8 cellular contexts compared by ENCODE assay signal in genomic region chr4:185203380-185204237, GRCh38. TPM values are rescaled to one million over a fixed set of nuclear protein-coding genes. Genes with fewer than 3 reads are reported as not detected.
A peak's percentile ranks its signal among the peaks of the same experiment; 100 is the strongest.
DNase-seq lines count a peak whose midpoint lies in the region; ATAC-seq and TF ChIP-seq lines count a peak whose summit lies in the region.

TSS of gene CFAP97 (minus strand) at chr4:185204000. CDS start at chr4:185191196, 12,804 bp downstream.

- no peaks in the 10 kb centered on the region for H3K9me3 ChIP-seq in ectodermal cell (ENCODE audit: control insufficient read depth, low read length)
- no peaks in the 10 kb centered on the region for H3K9me3 ChIP-seq in lung (ENCODE audit: control insufficient read depth in 2 of 2, insufficient read depth in 1 of 2, low read length in 1 of 2)

- H3K4me1 ChIP-seq in ectodermal cell (ENCODE audit: control insufficient read depth, insufficient read depth, low read length) (peaks cover 11% of the 10 kb centered on the region), lung (ENCODE audit: control insufficient read depth in 2 of 2, insufficient read depth in 2 of 2, low read length in 2 of 2) (peaks cover 5% of the 10 kb centered on the region in 2 donors)

- H3K4me3 ChIP-seq in BJ (ENCODE audit: low read depth, low read length) (peak within 1 kb of the TSS; percentile 39), ectodermal cell (ENCODE audit: insufficient read depth, low read depth, low read length) (peak within 1 kb of the TSS; percentile 68), lung (peak within 1 kb of the TSS; percentile 72)

- H3K4me3 Mint-ChIP-seq in activated CD8-positive, alpha-beta T cell treated with anti-CD3 and anti-CD28 coated beads, Interleukin-2, amount 10 ng/mL, durations not matched to agents 7 days and 5 days: peak within 1 kb of the TSS; percentile 91

- H3K36me3 Mint-ChIP-seq in activated CD8-positive, alpha-beta T cell treated with anti-CD3 and anti-CD28 coated beads, Interleukin-2, amount 10 ng/mL, durations not matched to agents 7 days and 5 days (ENCODE audit: low read depth): peaks cover 7% of the 10 kb centered on the region

- no peaks in the 10 kb centered on the region for H3K27me3 Mint-ChIP-seq in activated CD8-positive, alpha-beta T cell treated with anti-CD3 and anti-CD28 coated beads, Interleukin-2, amount 10 ng/mL, durations not matched to agents 7 days and 5 days (ENCODE audit: low read depth)

- POLR2A ChIA-PET in BJ (lab: Charles Lee): no interaction called here
- POLR2A ChIA-PET in activated CD8-positive, alpha-beta T cell treated with anti-CD3 and anti-CD28 coated beads, Interleukin-2, amount 10 ng/mL, durations not matched to agents 7 days and 5 days (lab: Charles Lee): no interaction called here

- CTCF ChIA-PET in BJ (lab: Yijun Ruan, JAX): interaction anchor here (1.1 to 1.2 kb wide), 2 partner anchors 20 to 145 kb away, joined by 3 read pairs; no protein-coding TSS in a partner anchor
- CTCF ChIA-PET in activated CD8-positive, alpha-beta T cell treated with anti-CD3 and anti-CD28 coated beads, Interleukin-2, amount 10 ng/mL, durations not matched to agents 7 days and 5 days (lab: Charles Lee): interaction anchor here (1.1 to 1.4 kb wide), 2 partner anchors 51 to 164 kb away, joined by 4 read pairs; no protein-coding TSS in a partner anchor

- H3K27ac Mint-ChIP-seq in activated CD8-positive, alpha-beta T cell treated with anti-CD3 and anti-CD28 coated beads, Interleukin-2, amount 10 ng/mL, durations not matched to agents 7 days and 5 days: peak within 1 kb of the TSS; percentile 96

- TF ChIP-seq CTCF in BJ (IDR thresholded peaks at IDR 0.05; ENCODE audit: insufficient read depth, low read depth, low read length) (no peak), lung (IDR thresholded peaks at IDR 0.05; ENCODE audit: control extremely low read depth, extremely low read depth) (no peak)

- H3K27me3 ChIP-seq in BJ (ENCODE audit: control insufficient read depth, insufficient read depth, low read length): no peaks in the 10 kb centered on the region
- H3K27me3 ChIP-seq in ectodermal cell (ENCODE audit: control insufficient read depth, insufficient read depth, low read length, poor library complexity, severe bottlenecking): peaks cover 4% of the 10 kb centered on the region
- H3K27me3 ChIP-seq in lung (ENCODE audit: control insufficient read depth, insufficient read depth): no peaks in the 10 kb centered on the region

- 1% methylated on average over 105 of the region's 105 CpGs for WGBS in ectodermal cell, 2 experiments
- WGBS in lung, 2 donors: 0% methylated on average over 92 to 105 of the region's 105 CpGs

- H3K27ac ChIP-seq in ectodermal cell (ENCODE audit: insufficient read depth, low read depth, low read length, poor library complexity, severe bottlenecking): peak within 1 kb of the TSS; percentile 11
- peak within 1 kb of the TSS; percentile 96 to 98 for H3K27ac ChIP-seq in lung (ENCODE audit: low read depth in 1 of 2, low read length in 1 of 2)

- H3K36me3 ChIP-seq in BJ (ENCODE audit: control insufficient read depth, insufficient read depth, low read length): no peaks in the 10 kb centered on the region; the same call in 1 of the 2 replicates
- H3K36me3 ChIP-seq in ectodermal cell (ENCODE audit: control insufficient read depth, insufficient read depth, low read length): no peaks in the 10 kb centered on the region
- peaks cover 0 to 1% of the 10 kb centered on the region in 2 donors for H3K36me3 ChIP-seq in lung (ENCODE audit: control insufficient read depth in 2 of 2, insufficient read depth in 2 of 2, low read length in 2 of 2)

- H3K9me3 Mint-ChIP-seq in activated CD8-positive, alpha-beta T cell treated with anti-CD3 and anti-CD28 coated beads, Interleukin-2, amount 10 ng/mL, durations not matched to agents 7 days and 5 days (ENCODE audit: insufficient read depth): no peaks in the 10 kb centered on the region

- H3K4me1 Mint-ChIP-seq in activated CD8-positive, alpha-beta T cell treated with anti-CD3 and anti-CD28 coated beads, Interleukin-2, amount 10 ng/mL, durations not matched to agents 7 days and 5 days (ENCODE audit: low read depth): peaks cover 32% of the 10 kb centered on the region

- DNase-seq in BJ (ENCODE audit: low read depth): no peak
- DNase-seq in NCI-H774 (lab: John Stamatoyannopoulos, UW): peak; percentile 44
- DNase-seq in activated CD8-positive, alpha-beta T cell treated with anti-CD3 and anti-CD28 coated beads, Interleukin-2, amount 10 ng/mL, durations not matched to agents 7 days and 5 days: peak; percentile 78
- peak; percentile 91 for DNase-seq in lung (ENCODE audit: low spot score)
- DNase-seq in stimulated activated CD4-positive, alpha-beta T cell treated with anti-CD3 and anti-CD28 coated beads, TNF-alpha, amount 100 ng/mL, for 1 hour (ENCODE audit: low read depth in 3 of 3, low spot score in 1 of 3): peak; percentile 42 to 64 (median 62)

- ATAC-seq in GM19025 (IDR thresholded peaks at IDR 0.05; ENCODE audit: low read depth, unreplicated experiment): peak; percentile 81
- peak; percentile 72 for ATAC-seq in HG03280 (IDR thresholded peaks at IDR 0.05; ENCODE audit: unreplicated experiment)
- peak; percentile 85 for ATAC-seq in activated CD8-positive, alpha-beta T cell treated with anti-CD3 and anti-CD28 coated beads, Interleukin-2, amount 10 ng/mL, durations not matched to agents 7 days and 5 days
- ATAC-seq in lung (ENCODE audit: insufficient read depth, low FRiP score): peak; percentile 90

RNA-seq across cellular contexts. Expression of gene CFAP97, which starts in this region (rescaled TPM):
- 16.4 and 35.3 TPM in 2 replicates for polyA plus RNA-seq in BJ (2011; rRNA removed)
- 13.1 and 14.3 TPM in 2 replicates for polyA minus RNA-seq in BJ (2011; rRNA and poly(A)+ RNA removed)
- 10 to 100 TPM; 29.1 to 30.0 TPM for total RNA-seq in activated CD8-positive, alpha-beta T cell treated with anti-CD3 and anti-CD28 coated beads, Interleukin-2, amount 10 ng/mL, durations not matched to agents 7 days and 5 days
- polyA plus RNA-seq in ectodermal cell (2013, experiment 1 of 4): 34.6 TPM
- 35.1 TPM for polyA plus RNA-seq in ectodermal cell (2013, experiment 2 of 4)
- polyA plus RNA-seq in ectodermal cell (2013, experiment 3 of 4): 29.0 TPM
- polyA plus RNA-seq in ectodermal cell (2013, experiment 4 of 4): 32.8 TPM
- 10 to 100 TPM; 32.5 to 39.2 TPM for total RNA-seq in lung
- polyA plus RNA-seq in lung: 10 to 100 TPM in 1 of 2 donors, 1 to 10 TPM in 1; 5.4 to 11.4 TPM
